In the genomic region with DNA sequence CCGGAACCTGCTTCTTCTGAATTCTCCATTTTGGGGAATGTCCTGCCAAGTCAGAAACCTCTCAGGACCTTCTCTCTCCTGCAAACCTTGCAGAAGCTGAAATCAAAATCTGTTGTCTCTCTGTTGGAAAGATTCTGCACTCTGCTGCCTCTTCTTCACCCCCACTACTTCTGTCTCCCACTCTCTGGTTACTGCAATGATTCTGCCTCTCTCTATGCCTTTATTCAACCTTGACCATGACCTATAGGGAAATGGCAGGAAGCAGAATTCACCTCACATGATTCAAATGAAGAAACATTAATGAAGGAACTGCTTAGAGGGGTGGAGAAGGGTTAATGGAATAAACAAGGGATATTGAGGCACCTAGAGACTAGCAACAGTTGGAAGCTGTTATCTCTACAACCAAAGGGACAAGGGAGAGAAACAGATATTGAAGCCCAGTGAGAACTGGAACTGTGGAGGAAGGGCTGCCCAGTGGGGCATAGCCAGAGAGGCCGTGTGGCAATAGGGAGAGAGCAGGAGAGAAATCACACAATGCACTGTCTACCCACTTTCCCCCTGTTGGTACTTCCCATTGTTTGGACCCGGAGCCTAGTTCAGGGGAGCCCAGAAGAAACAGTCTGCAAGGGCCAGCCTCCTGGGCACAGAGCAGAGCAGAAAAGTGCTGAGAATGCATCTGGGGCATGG, we compare ENCODE assay signal across 15 cellular contexts.
DNase-seq lines count a peak whose midpoint lies in the region; ATAC-seq and TF ChIP-seq lines count a peak whose summit lies in the region.
"Had no signal": no experiment of that assay in that cellular context is flagged by ENCODE, and none has a peak within 500 bp of the region (broad histone marks: within the 10 kb centered on the region; RNA-seq: fewer than 3 reads in every experiment).

No MANE protein-coding gene starts in this region.

- POLR2A ChIA-PET in CD8-positive, alpha-beta T cell (lab: Charles Lee), result interaction anchor here (2.9 kb wide), 1 partner anchor 75 kb away, joined by 15 read pairs; the partner anchor contains the start of gene JUN
- POLR2A ChIA-PET in T-cell (lab: Charles Lee), result no interaction called here

- no peaks in the 10 kb centered on the region for H3K27me3 ChIP-seq in CD8-positive, alpha-beta T cell (ENCODE audit: insufficient read depth, low read length)
- H3K27me3 ChIP-seq in mesenchymal stem cell (ENCODE audit: control insufficient read depth in 1 of 2, insufficient read depth in 1 of 2, low read length in 2 of 2) (no peaks in the 10 kb centered on the region), stomach (no peaks in the 10 kb centered on the region)
- H3K27me3 ChIP-seq: MG63 had no signal

- no peak overlapping the region for H3K4ac ChIP-seq in mesenchymal stem cell (ENCODE audit: low read depth in 1 of 2, low read length in 2 of 2)

- CTCF ChIA-PET in CD8-positive, alpha-beta T cell (lab: Charles Lee), result interaction anchor here (1.0 kb wide), 1 partner anchor 185 kb away, joined by 4 read pairs; no protein-coding TSS in a partner anchor
- CTCF ChIA-PET in T-cell (lab: Charles Lee), result interaction anchor here in 1 of 2 donors (0.5 kb wide), 1 partner anchor 57 kb away, joined by 4 read pairs; no protein-coding TSS in a partner anchor

- no peak overlapping the region for H4K91ac ChIP-seq in mesenchymal stem cell (ENCODE audit: low read length)

- H3K36me3 Mint-ChIP-seq in CD8-positive, alpha-beta T cell, result no peaks in the 10 kb centered on the region
- no peaks in the 10 kb centered on the region for H3K36me3 Mint-ChIP-seq in T-cell

- H3K27ac Mint-ChIP-seq in CD8-positive, alpha-beta T cell, result peak overlapping the region; percentile 71
- peak overlapping the region; percentile 7 to 97 for H3K27ac Mint-ChIP-seq in T-cell

- no peak overlapping the region for H2BK5ac ChIP-seq in mesenchymal stem cell (ENCODE audit: low read depth, low read length, poor library complexity, severe bottlenecking)

- no peaks in the 10 kb centered on the region for H3K36me3 ChIP-seq in CD8-positive, alpha-beta T cell (ENCODE audit: insufficient read depth, low read length)
- no peaks in the 10 kb centered on the region for H3K36me3 ChIP-seq in mesenchymal stem cell (ENCODE audit: control insufficient read depth in 1 of 2, insufficient read depth in 2 of 2, low read depth in 1 of 2, low read length in 2 of 2)
- no peaks in the 10 kb centered on the region for H3K36me3 ChIP-seq in stomach
- H3K36me3 ChIP-seq: MG63 had no signal

- no peaks in the 10 kb centered on the region for H3K9me3 Mint-ChIP-seq in CD8-positive, alpha-beta T cell
- no peaks in the 10 kb centered on the region for H3K9me3 Mint-ChIP-seq in T-cell

- intact Hi-C loops in CD8-positive, alpha-beta T cell (cut with DNase I, micrococcal nuclease), result no loop called here
- intact Hi-C loops in stomach (cut with DNase I; ENCODE audit: low total_unique reads), result no loop called here

- H3K27me3 Mint-ChIP-seq in CD8-positive, alpha-beta T cell (ENCODE audit: low read depth), result no peaks in the 10 kb centered on the region
- no peaks in the 10 kb centered on the region for H3K27me3 Mint-ChIP-seq in T-cell

- no peak overlapping the region for H3K14ac ChIP-seq in mesenchymal stem cell (ENCODE audit: low read length in 2 of 2)

- peak overlapping the region; percentile 93 for H2AK5ac ChIP-seq in mesenchymal stem cell (ENCODE audit: low read length, severe bottlenecking)

- WGBS in mesenchymal stem cell, result 100% methylated on average over 2 of the region's 3 CpGs
- 83 to 98% (median 89%) methylated on average over 3 of the region's 3 CpGs for WGBS in stomach, 5 donors

- H3K4me1 ChIP-seq in CD8-positive, alpha-beta T cell (ENCODE audit: insufficient read depth, low read length), result peaks cover 31% of the 10 kb centered on the region
- H3K4me1 ChIP-seq in mesenchymal stem cell (ENCODE audit: control insufficient read depth, insufficient read depth, low read depth, low read length) (peaks cover 13% of the 10 kb centered on the region), stomach (peaks cover 26 to 35% (median 30%) of the 10 kb centered on the region in 4 donors)

- TF ChIP-seq CTCF in CD8-positive, alpha-beta T cell (IDR thresholded peaks at IDR 0.05), result no peak
- no peak for TF ChIP-seq CTCF in stomach (IDR thresholded peaks at IDR 0.05)

- TF ChIP-seq EP300 in stomach (IDR thresholded peaks at IDR 0.05), result no peak

- peaks cover 57% of the 10 kb centered on the region for H3K4me1 Mint-ChIP-seq in CD8-positive, alpha-beta T cell (ENCODE audit: low read depth)
- peaks cover 38 to 52% (median 43%) of the 10 kb centered on the region in 3 donors for H3K4me1 Mint-ChIP-seq in T-cell

- H3K18ac ChIP-seq in mesenchymal stem cell (ENCODE audit: low read depth in 1 of 2, low read length in 2 of 2), result no peak overlapping the region

- H3K23ac ChIP-seq in mesenchymal stem cell (ENCODE audit: low read length in 2 of 2), result no peak overlapping the region

- no peaks in the 10 kb centered on the region for H3K9me3 ChIP-seq in CD8-positive, alpha-beta T cell (ENCODE audit: low read length)
- H3K9me3 ChIP-seq in mesenchymal stem cell (ENCODE audit: control insufficient read depth, low read length) (no peaks in the 10 kb centered on the region), stomach (no peaks in the 10 kb centered on the region)
- H3K9me3 ChIP-seq: Caco-2, MG63 had no signal

- H2AFZ ChIP-seq in mesenchymal stem cell (ENCODE audit: low read depth, low read length), result no peak overlapping the region

- no peak overlapping the region for H3K27ac ChIP-seq in CD8-positive, alpha-beta T cell (ENCODE audit: low read depth, low read length)
- no peak overlapping the region for H3K27ac ChIP-seq in mesenchymal stem cell (ENCODE audit: low read length, poor library complexity, severe bottlenecking)
- peak overlapping the region; percentile 47 to 85 (median 69) for H3K27ac ChIP-seq in stomach

- H2BK120ac ChIP-seq in mesenchymal stem cell (ENCODE audit: low read depth, low read length), result no peak overlapping the region

- no peak overlapping the region for H3K4me3 ChIP-seq in CD8-positive, alpha-beta T cell (ENCODE audit: low read depth, low read length)
- H3K4me3 ChIP-seq in mesenchymal stem cell (ENCODE audit: insufficient read depth in 1 of 2, low read depth in 1 of 2, low read length in 2 of 2) (no peak overlapping the region), stomach (no peak overlapping the region)
- H3K4me3 ChIP-seq: MG63 had no signal

- DNase-seq in CD8-positive, alpha-beta T cell, result no peak
- DNase-seq in T-cell (no peak), mesenchymal stem cell (no peak), stomach (no peak), ecto neural progenitor cell (ENCODE audit: low spot score) (no peak), HCEC 1CT (no peak)
- no peak for DNase-seq in activated effector memory CD4-positive, alpha-beta T cell treated with Interleukin-2 at 50 U/mL for 16 hours
- DNase-seq: C1 segment of cervical spinal cord, Caco-2, EL, MG63, NCI-H1092, NCI-H510A treated with DMSO at 0.1 percent for 48 hours had no signal

- no peak overlapping the region for H4K8ac ChIP-seq in mesenchymal stem cell (ENCODE audit: low read length)

- no peak overlapping the region for H3K4me3 Mint-ChIP-seq in CD8-positive, alpha-beta T cell
- H3K4me3 Mint-ChIP-seq in T-cell, result peak overlapping the region in 1 of 3 donors; percentile 3

- H3K9ac ChIP-seq in mesenchymal stem cell (ENCODE audit: low read length), result no peak overlapping the region

- H2BK12ac ChIP-seq in mesenchymal stem cell (ENCODE audit: low read length in 2 of 2), result no peak overlapping the region

- no peaks in the 10 kb centered on the region for H3K79me1 ChIP-seq in mesenchymal stem cell (replicated peaks; ENCODE audit: low read length, poor library complexity, severe bottlenecking)

- H3K4me2 ChIP-seq in mesenchymal stem cell (ENCODE audit: low read length, poor library complexity, severe bottlenecking), result no peak overlapping the region

- no peak overlapping the region for H2BK15ac ChIP-seq in mesenchymal stem cell (ENCODE audit: low read depth, poor library complexity, severe bottlenecking)

- ATAC-seq in CD8-positive, alpha-beta T cell, result no peak
- ATAC-seq in T-cell (replicated peaks in 1 of 4), result no peak
- ATAC-seq: HepG2, Right ventricle myocardium inferior had no signal

- TF ChIP-seq POLR2A in stomach (IDR thresholded peaks at IDR 0.05), result no peak

Comparison
In these comparisons a context has a peak if more than half of its experiments do, and no peak if none do; other contexts are left out.
1. H3K27ac ChIP-seq: peak in stomach (5 of 5); none in CD8-positive, alpha-beta T cell (single experiment) and mesenchymal stem cell (single experiment).